ENCODE assay signal across 19 cellular contexts in genomic region chr5:89277791-89278190, GRCh38.
DNase-seq lines count a peak whose midpoint lies in the region; ATAC-seq, FAIRE-seq and TF ChIP-seq lines count a peak whose summit lies in the region.
"Had no signal": no experiment of that assay in that cellular context is flagged by ENCODE, and none has a peak within 500 bp of the region (broad histone marks: within the 10 kb centered on the region; RNA-seq: fewer than 3 reads in every experiment).

No MANE protein-coding gene starts in this region.

- no peak for TF ChIP-seq CTCF in epithelial cell of proximal tubule (conservative IDR thresholded peaks at IDR 0.05; ENCODE audit: low read depth, low read length)

- no peaks in the 10 kb centered on the region for H3K36me3 Mint-ChIP-seq in activated T-cell treated with anti-CD3 and anti-CD28 coated beads, Interleukin-2, amount 50 U/mL, for 4 hours (ENCODE audit: insufficient read depth)
- H3K36me3 Mint-ChIP-seq: neural progenitor cell, type B pancreatic cell had no signal

- FAIRE-seq in RCC 7860 (lab: Jason Lieb, UNC), result no peak

- H3K4me1 Mint-ChIP-seq in activated T-cell treated with anti-CD3 and anti-CD28 coated beads, Interleukin-2, amount 50 U/mL, for 4 hours (ENCODE audit: low read depth), result no peaks in the 10 kb centered on the region

- no peak overlapping the region for H3K4me3 Mint-ChIP-seq in activated T-cell treated with anti-CD3 and anti-CD28 coated beads, Interleukin-2, amount 50 U/mL, for 4 hours
- H3K4me3 Mint-ChIP-seq: neural progenitor cell, type B pancreatic cell had no signal

- ATAC-seq in GM18861 (IDR thresholded peaks at IDR 0.05; ENCODE audit: unreplicated experiment), result peak; percentile 40
- ATAC-seq in activated T-cell treated with anti-CD3 and anti-CD28 coated beads, Interleukin-2, amount 50 U/mL, for 4 hours, result no peak
- ATAC-seq: HCT116 had no signal

- H3K9me3 Mint-ChIP-seq in activated T-cell treated with anti-CD3 and anti-CD28 coated beads, Interleukin-2, amount 50 U/mL, for 4 hours, result peaks cover 5% of the 10 kb centered on the region
- H3K9me3 Mint-ChIP-seq: neural progenitor cell had no signal

- DNase-seq in RCC 7860 (ENCODE audit: low spot score), result peak; percentile 12
- peak; percentile 12 for DNase-seq in epithelial cell of proximal tubule (ENCODE audit: low read depth)
- DNase-seq in renal cortical epithelial cell (ENCODE audit: low read depth), result peak; percentile 61
- no peak for DNase-seq in HPDE6-E6E7 (ENCODE audit: extremely low spot score)
- DNase-seq in COR-L47 (lab: John Stamatoyannopoulos, UW), result no peak
- no peak for DNase-seq in activated T-cell treated with anti-CD3 and anti-CD28 coated beads, Interleukin-2, amount 50 U/mL, for 4 hours
- no peak for DNase-seq in stimulated activated naive CD4-positive, alpha-beta T cell treated with Interleukin-2 at 50 U/mL for 16 hours (lab: John Stamatoyannopoulos, UW)
- DNase-seq: activated CD4-positive, CD25-positive, alpha-beta regulatory T cell treated with anti-CD3 and anti-CD28 coated beads, Interleukin-2, amount 50 U/mL, for 72 hours; activated naive CD4-positive, alpha-beta T cell; brain microvascular endothelial cell; DMS53; NCI-H526; stimulated activated CD4-positive, alpha-beta T cell treated with anti-CD3 and anti-CD28 coated beads, Interleukin-4, amount 100 ng/mL, for 24 hours; T-helper 1 cell had no signal

- H3K27me3 Mint-ChIP-seq in activated T-cell treated with anti-CD3 and anti-CD28 coated beads, Interleukin-2, amount 50 U/mL, for 4 hours (ENCODE audit: low read depth), result no peaks in the 10 kb centered on the region
- H3K27me3 Mint-ChIP-seq: type B pancreatic cell had no signal

- no peak overlapping the region for H3K4me3 ChIP-seq in epithelial cell of proximal tubule (ENCODE audit: low read depth, low read length)
- H3K4me3 ChIP-seq: BLaER1, neural progenitor cell had no signal

Comparison
In these comparisons a context has a peak if more than half of its experiments do, and no peak if none do; other contexts are left out.
1. DNase-seq: peak in RCC 7860 (single experiment), epithelial cell of proximal tubule (single experiment) and renal cortical epithelial cell (single experiment); none in HPDE6-E6E7 (single experiment), COR-L47 (single experiment), activated T-cell treated with anti-CD3 and anti-CD28 coated beads, Interleukin-2, amount 50 U/mL, for 4 hours (single experiment) and stimulated activated naive CD4-positive, alpha-beta T cell treated with Interleukin-2 at 50 U/mL for 16 hours (single experiment).